ENCODE assay signal across 1 cellular context in genomic region chr1:89070509-89070908, GRCh38.
TF ChIP-seq lines count a peak whose summit lies in the region.

No MANE protein-coding gene starts in this region.

TF ChIP-seq in SK-N-SH treated with all-trans-retinoic acid at 6 μM for 48 hours, 23 proteins besides CTCF, POLR2A, EP300 and RAD21 (continued from another document):
- no peak for TF ChIP-seq PATZ1 (CRISPR knock-in tag; IDR thresholded peaks at IDR 0.05; ENCODE audit: borderline replicate concordance)
- TF ChIP-seq GLIS3 (CRISPR knock-in tag; IDR thresholded peaks at IDR 0.05), result no peak
- no peak for TF ChIP-seq ZC3H10 (CRISPR knock-in tag; IDR thresholded peaks at IDR 0.05)
- TF ChIP-seq BACH2 (CRISPR knock-in tag; IDR thresholded peaks at IDR 0.05; ENCODE audit: borderline replicate concordance), result no peak
- TF ChIP-seq TOX (CRISPR knock-in tag; IDR thresholded peaks at IDR 0.05; ENCODE audit: borderline replicate concordance), result no peak
TF ChIP-seq in SK-N-SH treated with all-trans-retinoic acid at 6 μM for 48 hours: peak in this region for 0.
